19 cellular contexts compared by ENCODE assay signal in the genomic region with DNA sequence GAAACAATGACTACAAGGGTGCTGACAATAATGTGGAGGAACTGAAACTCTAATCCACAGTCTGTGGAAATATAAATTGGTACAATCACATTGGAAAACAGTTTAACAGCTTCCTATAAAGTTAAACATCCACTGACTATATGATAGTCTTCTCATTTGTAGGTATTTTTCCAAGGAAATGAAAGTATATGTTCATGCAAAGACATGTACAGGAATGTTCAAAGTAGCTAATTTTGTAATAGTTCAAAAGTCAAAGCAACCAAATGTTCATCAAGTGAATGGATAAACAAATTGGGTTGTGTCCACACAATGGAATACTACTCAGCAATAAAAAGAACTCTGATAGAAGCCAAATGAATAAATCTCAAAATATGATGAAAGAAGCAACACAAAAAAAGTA.
"Had no signal": no experiment of that assay in that cellular context is flagged by ENCODE, and none has a peak within 500 bp of the region (broad histone marks: within the 10 kb centered on the region; RNA-seq: fewer than 3 reads in every experiment).

No MANE protein-coding gene starts in this region.

- H3K36me3 ChIP-seq: esophagus squamous epithelium, ovary, right atrium auricular region, sigmoid colon, tibial nerve, upper lobe of right lung, vagina had no signal

- H3K4me3 Mint-ChIP-seq: immature natural killer cell; naive thymus-derived CD8-positive, alpha-beta T cell; neural crest cell; stimulated activated naive B cell treated with anti-CD40 and anti-IgM and Interleukin-4, amounts not matched to agents 10 μg/mL and 1 μg/mL and 100 μg/mL, for 72 hours; stimulated activated naive CD8-positive, alpha-beta T cell treated with anti-CD3 and anti-CD28 coated beads, Interleukin-15, amount 100 ng/mL, for 72 hours had no signal

- ATAC-seq: naive thymus-derived CD8-positive, alpha-beta T cell; stimulated activated naive B cell treated with anti-CD40 and anti-IgM and Interleukin-4, amounts not matched to agents 10 μg/mL and 1 μg/mL and 100 μg/mL, for 72 hours; stimulated activated naive CD8-positive, alpha-beta T cell treated with anti-CD3 and anti-CD28 coated beads, Interleukin-15, amount 100 ng/mL, for 72 hours; upper lobe of right lung had no signal

- H3K27ac ChIP-seq: esophagus squamous epithelium, ovary, right atrium auricular region, sigmoid colon, skin epidermis, testis, tibial nerve, upper lobe of right lung, vagina had no signal

- H3K27ac Mint-ChIP-seq: immature natural killer cell; naive thymus-derived CD8-positive, alpha-beta T cell; stimulated activated naive B cell treated with anti-CD40 and anti-IgM and Interleukin-4, amounts not matched to agents 10 μg/mL and 1 μg/mL and 100 μg/mL, for 72 hours; stimulated activated naive CD8-positive, alpha-beta T cell treated with anti-CD3 and anti-CD28 coated beads, Interleukin-15, amount 100 ng/mL, for 72 hours had no signal

- H3K36me3 Mint-ChIP-seq: immature natural killer cell; naive thymus-derived CD8-positive, alpha-beta T cell; stimulated activated naive B cell treated with anti-CD40 and anti-IgM and Interleukin-4, amounts not matched to agents 10 μg/mL and 1 μg/mL and 100 μg/mL, for 72 hours had no signal

- DNase-seq: effector memory CD4-positive, alpha-beta T cell; esophagus squamous epithelium; foreskin fibroblast; immature natural killer cell; kidney; naive thymus-derived CD8-positive, alpha-beta T cell; ovary; sigmoid colon; stimulated activated CD4-positive, alpha-beta T cell treated with anti-CD3 and anti-CD28 coated beads, Interleukin-2, amount 100 ng/mL, for 24 hours; stimulated activated CD4-positive, alpha-beta T cell treated with anti-CD3 and anti-CD28 coated beads, Interleukin-4, amount 100 ng/mL, for 4 hours; stimulated activated naive B cell treated with anti-CD40 and anti-IgM and Interleukin-4, amounts not matched to agents 10 μg/mL and 1 μg/mL and 100 μg/mL, for 72 hours; stimulated activated naive CD8-positive, alpha-beta T cell treated with anti-CD3 and anti-CD28 coated beads, Interleukin-15, amount 100 ng/mL, for 72 hours; testis; upper lobe of right lung had no signal

- H3K4me3 ChIP-seq: esophagus squamous epithelium, ovary, right atrium auricular region, sigmoid colon, skin epidermis, testis, tibial nerve, upper lobe of right lung, vagina had no signal

- H3K27me3 Mint-ChIP-seq: naive thymus-derived CD8-positive, alpha-beta T cell; stimulated activated naive B cell treated with anti-CD40 and anti-IgM and Interleukin-4, amounts not matched to agents 10 μg/mL and 1 μg/mL and 100 μg/mL, for 72 hours; stimulated activated naive CD8-positive, alpha-beta T cell treated with anti-CD3 and anti-CD28 coated beads, Interleukin-15, amount 100 ng/mL, for 72 hours had no signal

- H3K4me1 ChIP-seq: right atrium auricular region, testis, tibial nerve, upper lobe of right lung, vagina had no signal

- H3K9me3 ChIP-seq: esophagus squamous epithelium, ovary, right atrium auricular region, sigmoid colon, testis, tibial nerve, upper lobe of right lung, vagina had no signal

- H3K9me3 Mint-ChIP-seq: stimulated activated naive CD8-positive, alpha-beta T cell treated with anti-CD3 and anti-CD28 coated beads, Interleukin-15, amount 100 ng/mL, for 72 hours had no signal

- H3K27me3 ChIP-seq: esophagus squamous epithelium, ovary, right atrium auricular region, sigmoid colon, testis, tibial nerve, upper lobe of right lung, vagina had no signal

- H3K4me1 Mint-ChIP-seq: immature natural killer cell; naive thymus-derived CD8-positive, alpha-beta T cell; stimulated activated naive B cell treated with anti-CD40 and anti-IgM and Interleukin-4, amounts not matched to agents 10 μg/mL and 1 μg/mL and 100 μg/mL, for 72 hours; stimulated activated naive CD8-positive, alpha-beta T cell treated with anti-CD3 and anti-CD28 coated beads, Interleukin-15, amount 100 ng/mL, for 72 hours had no signal
